1 cellular context compared by ENCODE assay signal in the genomic region with DNA sequence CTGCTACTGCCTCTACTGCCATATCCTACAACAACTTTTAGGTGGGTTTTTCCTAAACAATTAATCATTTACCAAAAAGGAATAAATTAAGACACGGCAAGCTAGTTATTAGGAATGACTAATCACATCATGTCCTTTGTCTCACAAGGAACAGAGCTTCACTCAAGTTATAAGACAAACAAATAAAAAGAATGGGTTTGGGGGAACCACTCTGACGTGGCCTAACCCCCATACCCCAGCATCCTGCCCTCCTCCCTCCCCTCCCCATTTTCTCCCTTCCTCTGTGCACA.
TF ChIP-seq lines count a peak whose summit lies in the region.

No MANE protein-coding gene starts in this region.

TF ChIP-seq in WTC11, 78 proteins besides CTCF, POLR2A, EP300 and RAD21:
- TF ChIP-seq ZBTB21 (CRISPR knock-in tag; IDR thresholded peaks at IDR 0.05; ENCODE audit: borderline replicate concordance) (no peak), CREB1 (CRISPR knock-in tag; IDR thresholded peaks at IDR 0.05) (no peak), EMX1 (CRISPR knock-in tag; IDR thresholded peaks at IDR 0.05) (no peak), ZNF219 (CRISPR knock-in tag; IDR thresholded peaks at IDR 0.05; ENCODE audit: borderline replicate concordance) (no peak), TP53 (CRISPR knock-in tag; IDR thresholded peaks at IDR 0.05) (no peak), IRF2 (CRISPR knock-in tag; IDR thresholded peaks at IDR 0.05; ENCODE audit: borderline replicate concordance, low read depth) (no peak)
- TF ChIP-seq, protein P1, sequence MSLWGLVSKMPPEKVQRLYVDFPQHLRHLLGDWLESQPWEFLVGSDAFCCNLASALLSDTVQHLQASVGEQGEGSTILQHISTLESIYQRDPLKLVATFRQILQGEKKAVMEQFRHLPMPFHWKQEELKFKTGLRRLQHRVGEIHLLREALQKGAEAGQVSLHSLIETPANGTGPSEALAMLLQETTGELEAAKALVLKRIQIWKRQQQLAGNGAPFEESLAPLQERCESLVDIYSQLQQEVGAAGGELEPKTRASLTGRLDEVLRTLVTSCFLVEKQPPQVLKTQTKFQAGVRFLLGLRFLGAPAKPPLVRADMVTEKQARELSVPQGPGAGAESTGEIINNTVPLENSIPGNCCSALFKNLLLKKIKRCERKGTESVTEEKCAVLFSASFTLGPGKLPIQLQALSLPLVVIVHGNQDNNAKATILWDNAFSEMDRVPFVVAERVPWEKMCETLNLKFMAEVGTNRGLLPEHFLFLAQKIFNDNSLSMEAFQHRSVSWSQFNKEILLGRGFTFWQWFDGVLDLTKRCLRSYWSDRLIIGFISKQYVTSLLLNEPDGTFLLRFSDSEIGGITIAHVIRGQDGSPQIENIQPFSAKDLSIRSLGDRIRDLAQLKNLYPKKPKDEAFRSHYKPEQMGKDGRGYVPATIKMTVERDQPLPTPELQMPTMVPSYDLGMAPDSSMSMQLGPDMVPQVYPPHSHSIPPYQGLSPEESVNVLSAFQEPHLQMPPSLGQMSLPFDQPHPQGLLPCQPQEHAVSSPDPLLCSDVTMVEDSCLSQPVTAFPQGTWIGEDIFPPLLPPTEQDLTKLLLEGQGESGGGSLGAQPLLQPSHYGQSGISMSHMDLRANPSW (CRISPR knock-in tag; conservative IDR thresholded peaks at IDR 0.05; ENCODE audit: low read depth), result no peak
- TF ChIP-seq, protein P2, sequence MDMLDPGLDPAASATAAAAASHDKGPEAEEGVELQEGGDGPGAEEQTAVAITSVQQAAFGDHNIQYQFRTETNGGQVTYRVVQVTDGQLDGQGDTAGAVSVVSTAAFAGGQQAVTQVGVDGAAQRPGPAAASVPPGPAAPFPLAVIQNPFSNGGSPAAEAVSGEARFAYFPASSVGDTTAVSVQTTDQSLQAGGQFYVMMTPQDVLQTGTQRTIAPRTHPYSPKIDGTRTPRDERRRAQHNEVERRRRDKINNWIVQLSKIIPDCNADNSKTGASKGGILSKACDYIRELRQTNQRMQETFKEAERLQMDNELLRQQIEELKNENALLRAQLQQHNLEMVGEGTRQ (CRISPR knock-in tag; IDR thresholded peaks at IDR 0.05), result no peak
- TF ChIP-seq, protein P3, sequence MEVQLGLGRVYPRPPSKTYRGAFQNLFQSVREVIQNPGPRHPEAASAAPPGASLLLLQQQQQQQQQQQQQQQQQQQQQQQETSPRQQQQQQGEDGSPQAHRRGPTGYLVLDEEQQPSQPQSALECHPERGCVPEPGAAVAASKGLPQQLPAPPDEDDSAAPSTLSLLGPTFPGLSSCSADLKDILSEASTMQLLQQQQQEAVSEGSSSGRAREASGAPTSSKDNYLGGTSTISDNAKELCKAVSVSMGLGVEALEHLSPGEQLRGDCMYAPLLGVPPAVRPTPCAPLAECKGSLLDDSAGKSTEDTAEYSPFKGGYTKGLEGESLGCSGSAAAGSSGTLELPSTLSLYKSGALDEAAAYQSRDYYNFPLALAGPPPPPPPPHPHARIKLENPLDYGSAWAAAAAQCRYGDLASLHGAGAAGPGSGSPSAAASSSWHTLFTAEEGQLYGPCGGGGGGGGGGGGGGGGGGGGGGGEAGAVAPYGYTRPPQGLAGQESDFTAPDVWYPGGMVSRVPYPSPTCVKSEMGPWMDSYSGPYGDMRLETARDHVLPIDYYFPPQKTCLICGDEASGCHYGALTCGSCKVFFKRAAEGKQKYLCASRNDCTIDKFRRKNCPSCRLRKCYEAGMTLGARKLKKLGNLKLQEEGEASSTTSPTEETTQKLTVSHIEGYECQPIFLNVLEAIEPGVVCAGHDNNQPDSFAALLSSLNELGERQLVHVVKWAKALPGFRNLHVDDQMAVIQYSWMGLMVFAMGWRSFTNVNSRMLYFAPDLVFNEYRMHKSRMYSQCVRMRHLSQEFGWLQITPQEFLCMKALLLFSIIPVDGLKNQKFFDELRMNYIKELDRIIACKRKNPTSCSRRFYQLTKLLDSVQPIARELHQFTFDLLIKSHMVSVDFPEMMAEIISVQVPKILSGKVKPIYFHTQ (CRISPR knock-in tag; IDR thresholded peaks at IDR 0.05), result no peak
